ENCODE assay signal across 11 cellular contexts in the genomic region with DNA sequence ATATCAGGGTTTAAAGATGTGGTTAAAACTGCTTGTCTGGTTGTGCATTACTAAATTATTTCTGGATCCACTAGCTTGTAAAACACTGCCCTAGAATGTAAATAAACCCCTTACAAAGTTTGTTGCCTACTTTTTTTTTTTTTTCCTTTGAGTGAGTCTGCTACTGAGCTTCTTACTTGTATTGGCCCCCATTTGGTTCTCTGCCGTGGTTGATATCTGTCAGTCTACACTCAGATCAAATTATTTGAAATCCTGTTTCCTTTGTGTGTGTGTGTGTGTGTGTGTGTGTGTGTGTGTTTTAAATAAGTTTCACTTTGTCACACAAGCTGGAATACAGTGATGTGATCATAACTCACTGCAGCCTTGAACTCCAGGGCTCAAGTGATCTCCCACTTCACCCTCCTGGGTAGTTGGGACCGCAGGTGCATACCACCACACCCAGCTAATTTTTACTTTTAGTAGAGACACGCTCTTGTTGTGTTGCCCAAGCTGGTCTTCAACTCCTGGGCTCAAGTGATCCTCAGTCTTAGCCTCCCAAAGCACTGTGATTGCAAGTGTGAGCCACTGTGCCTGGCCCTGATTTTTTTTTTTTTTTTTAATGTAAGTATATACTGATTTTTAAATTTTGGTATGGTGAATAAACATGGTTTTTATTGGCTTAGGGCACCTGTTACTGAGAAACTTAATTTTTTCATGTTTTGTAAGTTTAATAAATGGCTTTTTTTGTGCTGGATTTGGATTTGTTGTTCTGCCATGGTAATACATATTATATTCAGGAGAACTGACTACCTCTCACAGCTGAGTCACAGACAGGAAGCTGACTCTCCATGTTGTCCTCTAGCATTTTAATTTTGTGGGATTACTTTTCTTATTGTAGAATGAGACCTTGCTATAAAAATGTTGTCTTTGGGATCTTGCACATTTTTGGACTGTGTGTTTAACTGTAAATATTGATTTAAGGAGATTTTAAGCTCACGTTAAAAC. TPM values are rescaled to one million over a fixed set of nuclear protein-coding genes. Genes with fewer than 3 reads are reported as not detected.
DNase-seq lines count a peak whose midpoint lies in the region; ATAC-seq, FAIRE-seq and TF ChIP-seq lines count a peak whose summit lies in the region.
"Had no signal": no experiment of that assay in that cellular context is flagged by ENCODE, and none has a peak within 500 bp of the region (broad histone marks: within the 10 kb centered on the region; RNA-seq: fewer than 3 reads in every experiment).

No MANE protein-coding gene starts in this region.

- FAIRE-seq in GM12892 (lab: Jason Lieb, UNC): no peak
- FAIRE-seq: K562 had no signal

- peak overlapping the region; percentile 64 to 72 for H3K27ac ChIP-seq in ascending aorta

- no peaks in the 10 kb centered on the region for H3K36me3 ChIP-seq in ascending aorta

- ATAC-seq in left lobe of liver (peak; percentile 12), left colon (no peak)
- ATAC-seq: stimulated activated effector memory CD8-positive, alpha-beta T cell treated with anti-CD3 and anti-CD28 coated beads, Interleukin-12 subunit alpha, Interleukin-12 subunit beta, amount 100 ng/mL, for 72 hours had no signal

- no peak for TF ChIP-seq POLR2A in GM12892 (IDR thresholded peaks at IDR 0.05; ENCODE audit: low read depth, low read length)

- no peaks in the 10 kb centered on the region for H3K27me3 ChIP-seq in ascending aorta

- no peaks in the 10 kb centered on the region for H3K9me3 ChIP-seq in ascending aorta

- TF ChIP-seq CTCF in ascending aorta (IDR thresholded peaks at IDR 0.05): no peak

- H3K4me3 ChIP-seq in ascending aorta: no peak overlapping the region
- H3K4me3 ChIP-seq: K562 had no signal

- DNase-seq in A172 (ENCODE audit: low spot score) (peak; percentile 80), HCEC 1CT (peak; percentile 75), ascending aorta (ENCODE audit: low spot score in 2 of 2) (no peak), left lobe of liver (ENCODE audit: low spot score) (no peak), left colon (no peak), GM12892 (ENCODE audit: insufficient read length) (no peak), NCI-H748 treated with DMSO at 0.1 percent for 48 hours (lab: John Stamatoyannopoulos, UW) (no peak)
- DNase-seq in activated CD8-positive, alpha-beta memory T cell treated with anti-CD3 and anti-CD28 coated beads, Interleukin-2, amount 50 U/mL, for 48 hours: no peak
- DNase-seq: cerebellar nuclear complex had no signal

- intact Hi-C loops in ascending aorta (cut with DNase I): no loop called here
- intact Hi-C loops in left colon (cut with DNase I, micrococcal nuclease): no loop called here

- peaks cover 3 to 39% of the 10 kb centered on the region in 2 donors for H3K4me1 ChIP-seq in ascending aorta

RNA-seq across cellular contexts. Expression of a gene that starts 48.5 kb away (rescaled TPM):
- 59.2 and 61.8 TPM in 2 replicates for total RNA-seq in A172 (2014; rRNA removed; shearing (Covaris generic))
- total RNA-seq in ascending aorta: 48.0 TPM
- total RNA-seq in left lobe of liver: 30.2 TPM
- total RNA-seq in left colon: 10 to 100 TPM; 24.9 to 37.5 TPM
- 3.9 TPM for polyA plus RNA-seq in GM12892 (2012; ENCODE audit: missing spikeins)

Comparison
In these comparisons a context has a peak if more than half of its experiments do, and no peak if none do; other contexts are left out.
1. DNase-seq: peak in A172 (single experiment) and HCEC 1CT (single experiment); none in ascending aorta (0 of 2), left lobe of liver (single experiment), activated CD8-positive, alpha-beta memory T cell treated with anti-CD3 and anti-CD28 coated beads, Interleukin-2, amount 50 U/mL, for 48 hours (single experiment), left colon (0 of 2), GM12892 (single experiment) and NCI-H748 treated with DMSO at 0.1 percent for 48 hours (single experiment).